In the genomic region with DNA sequence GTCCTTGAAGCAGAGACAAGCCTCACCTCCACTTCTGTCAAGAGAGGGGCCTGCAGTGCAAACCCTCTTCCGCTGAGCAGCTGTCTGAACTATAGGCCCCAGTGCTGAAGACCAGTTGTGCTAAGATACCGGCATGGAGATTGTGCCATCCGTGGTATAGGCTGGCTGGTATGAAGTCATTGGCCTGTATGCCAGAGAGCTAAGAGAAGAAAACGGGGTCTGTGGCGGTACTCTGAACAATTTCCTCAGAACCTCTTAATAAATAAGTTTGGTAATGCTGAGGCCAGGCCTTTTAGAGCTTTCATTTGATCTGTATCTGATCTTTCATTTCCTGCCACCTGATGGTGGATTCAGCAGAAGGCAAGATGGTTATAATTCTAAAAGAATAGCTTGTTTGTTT, we compare ENCODE assay signal across 17 cellular contexts.
DNase-seq lines count a peak whose midpoint lies in the region; ATAC-seq and TF ChIP-seq lines count a peak whose summit lies in the region.
"Had no signal": no experiment of that assay in that cellular context is flagged by ENCODE, and none has a peak within 500 bp of the region (broad histone marks: within the 10 kb centered on the region; RNA-seq: fewer than 3 reads in every experiment).

No MANE protein-coding gene starts in this region.

- DNase-seq in activated T-cell treated with anti-CD3 and anti-CD28 coated beads, Interleukin-2, amount 50 U/mL, for 72 hours: no peak
- no peak for DNase-seq in activated T-cell treated with anti-CD3 and anti-CD28 coated beads, Interleukin-2, amount 50 U/mL, for 1 hour
- no peak for DNase-seq in T-helper 2 cell treated with Interferon-gamma antibody and Interleukin-4, amounts not matched to agents 5 μg/mL and 100 μg/mL, for 36 hours (ENCODE audit: low spot score)
- DNase-seq in central memory CD8-positive, alpha-beta T cell (ENCODE audit: low spot score in 2 of 2): no peak
- DNase-seq in substantia nigra (lab: John Stamatoyannopoulos, UW): no peak
- DNase-seq in activated gamma-delta T cell (lab: John Stamatoyannopoulos, UW): no peak
- DNase-seq in psoas muscle: no peak
- DNase-seq: caudate nucleus; kidney; NCI-H2171; NCI-H774; PC-9; retina; stimulated activated naive B cell treated with anti-CD40 and anti-IgM and Interleukin-4, amounts not matched to agents 10 μg/mL and 1 μg/mL and 100 μg/mL, for 72 hours had no signal

- no peak for TF ChIP-seq CTCF in psoas muscle (IDR thresholded peaks at IDR 0.05)

- H3K9me3 Mint-ChIP-seq in activated T-cell treated with anti-CD3 and anti-CD28 coated beads, Interleukin-2, amount 50 U/mL, for 72 hours: no peaks in the 10 kb centered on the region
- no peaks in the 10 kb centered on the region for H3K9me3 Mint-ChIP-seq in T-helper 2 cell treated with Interferon-gamma antibody and Interleukin-4, amounts not matched to agents 5 μg/mL and 100 μg/mL, for 36 hours
- no peaks in the 10 kb centered on the region for H3K9me3 Mint-ChIP-seq in central memory CD8-positive, alpha-beta T cell
- H3K9me3 Mint-ChIP-seq: CD14-positive monocyte; stimulated activated naive B cell treated with anti-CD40 and anti-IgM and Interleukin-4, amounts not matched to agents 10 μg/mL and 1 μg/mL and 100 μg/mL, for 72 hours had no signal

- no peaks in the 10 kb centered on the region for H3K27me3 Mint-ChIP-seq in activated T-cell treated with anti-CD3 and anti-CD28 coated beads, Interleukin-2, amount 50 U/mL, for 72 hours (ENCODE audit: low read depth)
- no peaks in the 10 kb centered on the region for H3K27me3 Mint-ChIP-seq in T-helper 2 cell treated with Interferon-gamma antibody and Interleukin-4, amounts not matched to agents 5 μg/mL and 100 μg/mL, for 36 hours (ENCODE audit: low read depth)
- H3K27me3 Mint-ChIP-seq in central memory CD8-positive, alpha-beta T cell: no peaks in the 10 kb centered on the region
- H3K27me3 Mint-ChIP-seq: stimulated activated naive B cell treated with anti-CD40 and anti-IgM and Interleukin-4, amounts not matched to agents 10 μg/mL and 1 μg/mL and 100 μg/mL, for 72 hours had no signal

- peaks cover 8 to 28% of the 10 kb centered on the region in 2 donors for H3K36me3 Mint-ChIP-seq in activated T-cell treated with anti-CD3 and anti-CD28 coated beads, Interleukin-2, amount 50 U/mL, for 72 hours (ENCODE audit: insufficient read depth in 2 of 2)
- peaks cover 44% of the 10 kb centered on the region for H3K36me3 Mint-ChIP-seq in T-helper 2 cell treated with Interferon-gamma antibody and Interleukin-4, amounts not matched to agents 5 μg/mL and 100 μg/mL, for 36 hours (ENCODE audit: low read depth)
- peaks cover 55% of the 10 kb centered on the region for H3K36me3 Mint-ChIP-seq in central memory CD8-positive, alpha-beta T cell (ENCODE audit: insufficient read depth)

- H3K4me3 Mint-ChIP-seq in activated T-cell treated with anti-CD3 and anti-CD28 coated beads, Interleukin-2, amount 50 U/mL, for 72 hours: no peak overlapping the region
- H3K4me3 Mint-ChIP-seq in T-helper 2 cell treated with Interferon-gamma antibody and Interleukin-4, amounts not matched to agents 5 μg/mL and 100 μg/mL, for 36 hours: peak overlapping the region; percentile 4
- peak overlapping the region; percentile 1 for H3K4me3 Mint-ChIP-seq in central memory CD8-positive, alpha-beta T cell
- H3K4me3 Mint-ChIP-seq: CD14-positive monocyte; stimulated activated naive B cell treated with anti-CD40 and anti-IgM and Interleukin-4, amounts not matched to agents 10 μg/mL and 1 μg/mL and 100 μg/mL, for 72 hours had no signal

- intact Hi-C loops in psoas muscle (cut with DNase I): no loop called here

- peaks cover 15% of the 10 kb centered on the region for H3K4me1 ChIP-seq in psoas muscle

- 80 to 87% (median 83%) methylated on average over 5 of the region's 5 CpGs for WGBS in psoas muscle, 3 donors

- H3K27ac ChIP-seq in substantia nigra (ENCODE audit: low read depth, low read length, poor library complexity, severe bottlenecking): peak overlapping the region; percentile 9
- H3K27ac ChIP-seq in psoas muscle: no peak overlapping the region
- H3K27ac ChIP-seq: neutrophil, PC-9 had no signal

- H3K36me3 ChIP-seq in psoas muscle (ENCODE audit: insufficient read depth in 1 of 2, low read depth in 1 of 2): peaks cover 8 to 68% of the 10 kb centered on the region in 2 donors

- no peaks in the 10 kb centered on the region for H3K27me3 ChIP-seq in psoas muscle (ENCODE audit: insufficient read depth in 3 of 3, low read length in 2 of 3)
- H3K27me3 ChIP-seq: neutrophil had no signal

- H3K4me1 Mint-ChIP-seq in activated T-cell treated with anti-CD3 and anti-CD28 coated beads, Interleukin-2, amount 50 U/mL, for 72 hours (ENCODE audit: low read depth): peaks cover 9% of the 10 kb centered on the region
- H3K4me1 Mint-ChIP-seq in T-helper 2 cell treated with Interferon-gamma antibody and Interleukin-4, amounts not matched to agents 5 μg/mL and 100 μg/mL, for 36 hours (ENCODE audit: low read depth): peaks cover 19% of the 10 kb centered on the region
- H3K4me1 Mint-ChIP-seq in central memory CD8-positive, alpha-beta T cell: peaks cover 11% of the 10 kb centered on the region
- H3K4me1 Mint-ChIP-seq: CD14-positive monocyte had no signal

- H3K27ac Mint-ChIP-seq in activated T-cell treated with anti-CD3 and anti-CD28 coated beads, Interleukin-2, amount 50 U/mL, for 72 hours: peak overlapping the region; percentile 97
- H3K27ac Mint-ChIP-seq in T-helper 2 cell treated with Interferon-gamma antibody and Interleukin-4, amounts not matched to agents 5 μg/mL and 100 μg/mL, for 36 hours: peak overlapping the region; percentile 78
- peak overlapping the region; percentile 89 for H3K27ac Mint-ChIP-seq in central memory CD8-positive, alpha-beta T cell (ENCODE audit: low read depth)
- H3K27ac Mint-ChIP-seq: stimulated activated naive B cell treated with anti-CD40 and anti-IgM and Interleukin-4, amounts not matched to agents 10 μg/mL and 1 μg/mL and 100 μg/mL, for 72 hours had no signal

- ATAC-seq in activated T-cell treated with anti-CD3 and anti-CD28 coated beads, Interleukin-2, amount 50 U/mL, for 72 hours (replicated peaks in 1 of 2): peak in 1 of 2 donors; percentile 26
- ATAC-seq in central memory CD8-positive, alpha-beta T cell (replicated peaks; ENCODE audit: extremely low read depth, poor library complexity, severe bottlenecking): peak; percentile 67
- no peak for ATAC-seq in GM18511 (IDR thresholded peaks at IDR 0.05; ENCODE audit: unreplicated experiment)
- no peak for ATAC-seq in psoas muscle
- ATAC-seq: stimulated activated naive B cell treated with anti-CD40 and anti-IgM and Interleukin-4, amounts not matched to agents 10 μg/mL and 1 μg/mL and 100 μg/mL, for 72 hours had no signal

- no peaks in the 10 kb centered on the region for H3K9me3 ChIP-seq in psoas muscle
- H3K9me3 ChIP-seq: neutrophil had no signal

- H3K4me3 ChIP-seq in psoas muscle: no peak overlapping the region
- H3K4me3 ChIP-seq: PC-9 had no signal

Comparison
In these comparisons a context has a peak if more than half of its experiments do, and no peak if none do; other contexts are left out.
1. H3K4me3 Mint-ChIP-seq: peak in T-helper 2 cell treated with Interferon-gamma antibody and Interleukin-4, amounts not matched to agents 5 μg/mL and 100 μg/mL, for 36 hours (single experiment) and central memory CD8-positive, alpha-beta T cell (single experiment); none in activated T-cell treated with anti-CD3 and anti-CD28 coated beads, Interleukin-2, amount 50 U/mL, for 72 hours (0 of 2).
2. Peak in every context shown above with its lines, with median percentiles within 50 percentile points of each other: H3K27ac Mint-ChIP-seq.